Comparison of ENCODE assay signal across 1 cellular context in the genomic region with DNA sequence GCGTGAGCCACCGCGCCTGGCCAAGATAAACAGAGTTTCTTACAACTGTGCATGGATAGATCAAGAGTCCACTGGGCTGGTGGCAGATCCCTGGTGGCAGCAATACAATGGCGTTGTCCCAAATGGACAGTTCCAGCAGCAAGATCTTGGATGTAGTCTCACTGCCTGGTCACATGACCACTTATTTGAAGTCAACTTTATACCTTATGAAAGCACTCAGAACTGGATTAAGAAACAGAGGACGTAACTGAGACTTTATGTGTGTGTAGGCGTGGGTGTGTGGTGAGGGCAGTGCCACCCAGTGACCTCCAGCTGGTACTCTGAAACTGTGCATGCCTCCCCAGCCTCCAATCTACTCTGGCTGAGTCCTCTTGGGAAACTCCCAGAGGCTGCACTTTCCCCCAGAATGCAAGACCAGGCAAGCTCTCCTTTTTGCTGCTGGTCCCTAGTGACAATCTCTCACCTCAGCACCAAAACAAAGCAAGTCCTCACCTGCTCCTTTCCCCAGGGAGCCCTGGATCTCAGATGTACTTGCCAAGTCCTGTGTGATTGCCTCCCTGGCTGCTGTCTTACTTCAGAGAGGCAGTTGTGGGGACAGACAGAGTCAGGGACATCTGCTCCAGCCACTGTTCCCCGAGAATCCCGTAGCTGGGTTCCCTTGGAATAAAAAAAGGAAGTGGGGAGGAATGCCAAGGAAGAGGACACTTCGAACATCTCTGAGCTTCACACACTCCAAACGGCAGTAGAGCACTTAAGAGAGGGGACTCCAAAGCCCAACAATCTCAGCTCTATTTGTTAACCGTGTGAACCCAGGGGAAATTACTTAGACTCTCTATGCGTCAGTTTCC.
A peak's percentile ranks its signal among the peaks of the same experiment; 100 is the strongest.
TF ChIP-seq lines count a peak whose summit lies in the region.

No MANE protein-coding gene starts in this region.

TF ChIP-seq in HepG2, 621 proteins besides CTCF, POLR2A, EP300 and RAD21 (continued from another document):
- TF ChIP-seq USF2 (IDR thresholded peaks at IDR 0.05; ENCODE audit: low read depth, low read length) (peak; percentile 62; the same call in 1 of the 2 replicates), USF2 (CRISPR knock-in tag; IDR thresholded peaks at IDR 0.05; ENCODE audit: borderline replicate concordance) (peak; percentile 79; the same call in 1 of the 2 replicates), ZNF451 (CRISPR knock-in tag; IDR thresholded peaks at IDR 0.05) (no peak)
